Comparison of ENCODE assay signal across 8 cellular contexts in the genomic region with DNA sequence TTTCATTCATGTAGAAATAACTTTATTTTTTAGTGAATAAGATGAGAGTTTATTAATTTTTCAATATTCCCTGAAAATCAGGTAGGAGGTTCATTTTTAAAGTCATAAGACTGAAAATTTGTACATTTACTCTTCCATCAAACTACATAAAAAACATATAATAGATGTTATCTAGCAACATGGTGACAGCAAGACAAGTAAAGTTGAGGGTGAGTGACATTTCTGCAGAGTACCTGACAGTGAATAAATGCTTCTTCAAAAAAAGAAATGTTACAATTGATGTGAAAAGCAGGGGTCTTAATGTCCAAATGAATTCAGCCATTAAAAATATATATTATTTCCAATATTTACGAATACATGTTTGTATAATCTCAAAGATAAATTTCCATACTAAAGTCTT.
"Had no signal": no experiment of that assay in that cellular context is flagged by ENCODE, and none has a peak within 500 bp of the region (broad histone marks: within the 10 kb centered on the region; RNA-seq: fewer than 3 reads in every experiment).

No MANE protein-coding gene starts in this region.

- H2AFZ ChIP-seq: GM23248, GM23338 had no signal

- DNase-seq: GM23248, GOT3, H7, H9, HCEC 1CT, HFFc6 had no signal

- H3K4me2 ChIP-seq: GM23338 had no signal

- H3K4me1 ChIP-seq: HAP-1 had no signal

- H3K9ac ChIP-seq: GM23248 had no signal

- H3K27ac ChIP-seq: GM23248 had no signal

- H3K9me3 ChIP-seq: HAP-1 had no signal

- H3K4me3 ChIP-seq: GM23248, GM23338, HAP-1 had no signal

- H3K36me3 ChIP-seq: HAP-1 had no signal
